29 cellular contexts compared by ENCODE assay signal in the genomic region with DNA sequence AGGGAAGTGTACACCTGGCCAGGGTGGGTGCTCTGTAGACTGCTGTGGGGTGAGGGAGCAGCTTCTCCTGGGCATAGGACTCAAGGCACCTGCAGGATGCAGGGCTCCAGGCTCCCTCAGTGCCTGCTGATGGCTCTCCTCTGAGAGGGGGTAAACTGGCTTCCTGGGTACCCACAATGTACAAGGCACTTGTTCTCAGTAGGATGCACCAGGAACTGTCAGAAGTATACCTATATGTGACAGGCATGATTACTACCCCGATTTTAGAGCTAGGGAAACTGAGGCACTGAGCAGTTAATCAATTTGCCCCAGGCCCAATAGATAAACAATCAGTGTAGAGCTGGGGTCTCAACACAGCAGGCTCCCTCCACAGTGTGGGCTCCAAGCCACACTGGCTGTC.
"Had no signal": no experiment of that assay in that cellular context is flagged by ENCODE, and none has a peak within 500 bp of the region (broad histone marks: within the 10 kb centered on the region; RNA-seq: fewer than 3 reads in every experiment).

No MANE protein-coding gene starts in this region.

- H3K4me3 ChIP-seq: esophagus squamous epithelium, heart left ventricle had no signal

- FAIRE-seq: astrocyte, colon had no signal

- ATAC-seq: activated CD4-positive, alpha-beta T cell treated with anti-CD3 and anti-CD28 coated beads for 36 hours; activated CD8-positive, alpha-beta T cell treated with anti-CD3 and anti-CD28 coated beads, Interleukin-2, amount 10 ng/mL, durations not matched to agents 7 days and 5 days; activated T-cell treated with anti-CD3 and anti-CD28 coated beads, Interleukin-2, amount 50 U/mL, for 4 hours; activated T-helper 17 cell treated with anti-CD3 and anti-CD28 coated beads, Interleukin-2, amount 50 U/mL, for 72 hours; effector memory CD8-positive, alpha-beta T cell; heart left ventricle; T-helper 17 cell had no signal

- DNase-seq: activated CD4-positive, alpha-beta memory T cell treated with anti-CD3 and anti-CD28 coated beads for 36 hours; activated CD4-positive, alpha-beta T cell treated with anti-CD3 and anti-CD28 coated beads for 36 hours; activated CD4-positive, alpha-beta T cell treated with anti-CD3 and anti-CD28 coated beads, Interleukin-2, amount 10 ng/mL, durations not matched to agents 24 days and 14 days; activated CD4-positive, CD25-positive, alpha-beta regulatory T cell; activated CD4-positive, CD25-positive, alpha-beta regulatory T cell treated with anti-CD3 and anti-CD28 coated beads, Interleukin-2, amount 50 U/mL, for 72 hours; activated CD8-positive, alpha-beta T cell treated with anti-CD3 and anti-CD28 coated beads, Interleukin-2, amount 10 ng/mL, durations not matched to agents 7 days and 5 days; activated effector memory CD4-positive, alpha-beta T cell treated with Interleukin-2 at 50 U/mL for 16 hours; activated gamma-delta T cell treated with Interleukin-2 at 50 U/mL for 16 hours; activated naive CD4-positive, alpha-beta T cell treated with anti-CD3 and anti-CD28 coated beads, Interleukin-2, amount 50 U/mL, for 16 hours; activated naive CD4-positive, alpha-beta T cell treated with Interleukin-2 at 50 U/mL for 16 hours; activated T-cell treated with anti-CD3 and anti-CD28 coated beads, Interleukin-2, amount 50 U/mL, for 4 hours; amniotic stem cell; anterior cingulate cortex; caudate nucleus; cortex of kidney; dermis blood vessel endothelial cell; effector CD4-positive, alpha-beta T cell; effector memory CD8-positive, alpha-beta T cell; erythroblast; esophagus squamous epithelium; foreskin melanocyte; glutamatergic neuron; heart left ventricle; T-helper 1 cell; T-helper 17 cell; T1000 had no signal

- H3K9me3 ChIP-seq: esophagus squamous epithelium, heart left ventricle had no signal

- H3K27ac ChIP-seq: esophagus squamous epithelium, heart left ventricle had no signal

- H3K4me1 ChIP-seq: esophagus squamous epithelium had no signal

- H3K36me3 ChIP-seq: esophagus squamous epithelium, heart left ventricle had no signal
